ENCODE assay signal across 1 cellular context in the genomic region with DNA sequence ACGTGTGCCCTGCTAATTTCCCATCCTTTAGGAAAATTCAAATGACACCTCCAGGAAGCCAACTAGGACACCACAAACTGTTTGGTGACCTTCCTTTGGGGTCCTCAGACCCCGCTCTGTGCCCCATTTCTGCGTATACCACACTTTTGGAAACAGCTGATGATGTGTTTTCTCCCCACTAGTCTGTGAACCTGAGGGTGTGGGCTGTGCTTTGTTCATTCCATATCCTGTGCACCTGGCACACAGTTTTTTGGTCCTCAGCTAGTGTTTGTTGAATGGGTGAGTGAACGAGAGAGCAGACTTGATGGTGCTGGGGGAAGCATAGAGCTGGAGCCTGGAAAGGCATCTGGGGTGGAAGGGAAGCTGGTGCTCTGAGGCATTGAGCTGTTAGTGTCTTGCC.
TF ChIP-seq lines count a peak whose summit lies in the region.

No MANE protein-coding gene starts in this region.

TF ChIP-seq in WTC11, 78 proteins besides CTCF, POLR2A, EP300 and RAD21:
- no peak for TF ChIP-seq CBFB (CRISPR knock-in tag; IDR thresholded peaks at IDR 0.05; ENCODE audit: low read depth)
TF ChIP-seq in WTC11: peak in this region for 0.
